Comparison of ENCODE assay signal across 8 cellular contexts in the genomic region with DNA sequence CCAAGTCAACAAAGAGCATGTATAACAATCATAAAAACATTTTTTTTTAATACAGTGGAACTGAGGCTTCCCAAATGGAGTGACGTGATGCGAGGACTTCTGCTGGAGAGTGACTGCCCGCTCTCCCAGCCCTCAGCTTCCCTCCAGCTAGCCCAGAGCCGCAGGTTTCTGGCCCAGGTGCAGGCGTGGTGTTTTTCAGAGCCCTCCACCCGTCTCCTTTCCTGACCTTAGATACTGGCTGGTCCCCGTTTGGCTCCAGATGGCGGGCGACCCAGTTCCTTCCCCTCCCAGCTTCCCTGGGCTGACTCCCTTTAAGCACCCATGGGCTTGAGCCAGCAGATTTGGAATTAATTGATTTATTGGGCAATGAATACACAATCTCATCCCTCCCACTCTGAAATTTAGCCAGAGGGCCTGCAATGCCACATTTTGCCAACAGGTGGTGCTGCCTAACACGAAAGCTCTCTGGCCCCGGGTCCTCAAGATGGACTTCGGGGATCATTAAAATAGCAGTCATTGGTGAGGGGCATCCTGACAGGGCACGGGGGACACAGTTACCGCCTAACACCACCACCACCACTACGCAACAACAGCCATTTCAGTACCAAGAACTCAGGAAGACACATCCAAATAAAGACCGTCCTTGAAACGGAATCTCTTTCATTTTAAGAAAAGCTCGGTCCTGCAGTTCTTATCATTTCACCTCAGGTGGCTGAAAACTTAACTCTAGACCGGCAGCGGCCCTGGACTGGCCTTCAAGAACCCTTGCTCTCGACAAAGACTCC. TPM values are rescaled to one million over a fixed set of nuclear protein-coding genes. Genes with fewer than 3 reads are reported as not detected.
DNase-seq lines count a peak whose midpoint lies in the region; ATAC-seq and TF ChIP-seq lines count a peak whose summit lies in the region.

No MANE protein-coding gene starts in this region.

- TF ChIP-seq CTCF in right lobe of liver (IDR thresholded peaks at IDR 0.05), result peak; percentile 92 to 98 (median 94)

- ATAC-seq in GM18907 (IDR thresholded peaks at IDR 0.05; ENCODE audit: unreplicated experiment) (peak; percentile 51), right lobe of liver (peak; percentile 64 to 77 (median 70)), HG03139 (IDR thresholded peaks at IDR 0.05; ENCODE audit: unreplicated experiment) (no peak)

- no peaks in the 10 kb centered on the region for H3K27me3 ChIP-seq in right lobe of liver

- H3K4me3 ChIP-seq in right lobe of liver, result peak overlapping the region in 2 of 3 donors; percentile 4 to 11

- intact Hi-C loops in right lobe of liver (cut with DNase I), result loop anchor here in 1 of 2 donors (5.0 kb wide), 1 partner anchor 33 kb away; no protein-coding TSS in a partner anchor

- H3K9me3 ChIP-seq in right lobe of liver, result no peaks in the 10 kb centered on the region

- H3K27ac ChIP-seq in right lobe of liver, result no peak overlapping the region

- H3K36me3 ChIP-seq in right lobe of liver, result no peaks in the 10 kb centered on the region

- peaks cover 0 to 16% (median 3%) of the 10 kb centered on the region in 4 donors for H3K4me1 ChIP-seq in right lobe of liver

- DNase-seq in ACHN (peak; percentile 56), NCI-H226 (peak; percentile 31), cerebellum (ENCODE audit: low spot score) (peak; percentile 84), right lobe of liver (peak in 2 of 3 donors; percentile 59 to 78)
- peak; percentile 64 to 82 for DNase-seq in activated CD4-positive, alpha-beta T cell treated with anti-CD3 and anti-CD28 coated beads for 4 hours
- DNase-seq in stimulated activated CD4-positive, alpha-beta T cell treated with anti-CD3 and anti-CD28 coated beads, TNF-alpha, amount 100 ng/mL, for 24 hours (ENCODE audit: low read depth in 3 of 3), result peak; percentile 50 to 77 (median 63)

- no peak for TF ChIP-seq POLR2A in right lobe of liver (IDR thresholded peaks at IDR 0.05)

- WGBS in right lobe of liver (ENCODE audit: insufficient coverage, low coverage, low lambda C conversion rate, missing lambda C conversion rate), result 13% methylated on average over 15 of the region's 21 CpGs

- in situ Hi-C loops in ACHN (cut with HindIII; ENCODE audit: low pct_ligation_motif_present, low pct_unique_long_range_greater_than_20kb, low sequenced_read_pairs), result no loop called here

RNA-seq across cellular contexts. Expression of gene MUC4, which starts 47.5 kb away (rescaled TPM):
- total RNA-seq in cerebellum (0.27 TPM), right lobe of liver (under 1 TPM in 2 of 6 experiments, not detected in 4; 0.07 to 0.20 TPM)

RNA-seq across cellular contexts. Expression of gene TNK2, which starts 49.1 kb away (rescaled TPM):
- 17.8 TPM for total RNA-seq in cerebellum
- 10 to 100 TPM; 12.6 to 52.5 (median 25.3) TPM for total RNA-seq in right lobe of liver

Comparison
In these comparisons a context has a peak if more than half of its experiments do, and no peak if none do; other contexts are left out.
1. DNase-seq: peak in every context shown above with its lines; median percentile 84 in cerebellum; 73 in activated CD4-positive, alpha-beta T cell treated with anti-CD3 and anti-CD28 coated beads for 4 hours; 68 in right lobe of liver; 63 in stimulated activated CD4-positive, alpha-beta T cell treated with anti-CD3 and anti-CD28 coated beads, TNF-alpha, amount 100 ng/mL, for 24 hours; 56 in ACHN; 31 in NCI-H226.